In genomic region chr15:31325976-31326728, GRCh38 we compare ENCODE assay signal across 8 cellular contexts. TPM values are rescaled to one million over a fixed set of nuclear protein-coding genes. Genes with fewer than 3 reads are reported as not detected.
DNase-seq lines count a peak whose midpoint lies in the region; ATAC-seq and TF ChIP-seq lines count a peak whose summit lies in the region.

No MANE protein-coding gene starts in this region.

- peak overlapping the region; percentile 87 for H3K4me3 Mint-ChIP-seq in natural killer cell
- H3K4me3 Mint-ChIP-seq in stimulated activated naive B cell treated with anti-CD40 and anti-IgM and Interleukin-4, amounts not matched to agents 10 μg/mL and 1 μg/mL and 100 μg/mL, for 72 hours: peak overlapping the region; percentile 77 to 95

- no peaks in the 10 kb centered on the region for H3K9me3 Mint-ChIP-seq in natural killer cell
- no peaks in the 10 kb centered on the region for H3K9me3 Mint-ChIP-seq in stimulated activated naive B cell treated with anti-CD40 and anti-IgM and Interleukin-4, amounts not matched to agents 10 μg/mL and 1 μg/mL and 100 μg/mL, for 72 hours

- ATAC-seq in RWPE2 (ENCODE audit: low read depth): peak; percentile 75
- ATAC-seq in natural killer cell: peak; percentile 73 to 91 (median 75)
- ATAC-seq in stimulated activated naive B cell treated with anti-CD40 and anti-IgM and Interleukin-4, amounts not matched to agents 10 μg/mL and 1 μg/mL and 100 μg/mL, for 72 hours (replicated peaks): peak; percentile 77 to 80

- no peaks in the 10 kb centered on the region for H3K4me1 ChIP-seq in RWPE2 (ENCODE audit: insufficient read depth, poor library complexity, severe bottlenecking)

- H3K36me3 Mint-ChIP-seq in natural killer cell: no peaks in the 10 kb centered on the region
- H3K36me3 Mint-ChIP-seq in stimulated activated naive B cell treated with anti-CD40 and anti-IgM and Interleukin-4, amounts not matched to agents 10 μg/mL and 1 μg/mL and 100 μg/mL, for 72 hours: peaks cover 13 to 26% of the 10 kb centered on the region in 2 donors

- no peaks in the 10 kb centered on the region for H3K27me3 ChIP-seq in RWPE2 (ENCODE audit: insufficient read depth, poor library complexity, severe bottlenecking)

- DNase-seq in EL (peak; percentile 96), GOT3 (lab: John Stamatoyannopoulos, UW) (peak; percentile 93), Kasumi-1 (lab: John Stamatoyannopoulos, UW) (peak; percentile 59 to 70), RWPE2 (ENCODE audit: low spot score) (peak; percentile 99), fibroblast of pulmonary artery (ENCODE audit: low read depth) (peak; percentile 98), natural killer cell (peak; percentile 100)
- peak; percentile 100 for DNase-seq in activated effector memory CD4-positive, alpha-beta T cell treated with Interleukin-2 at 50 U/mL for 16 hours
- DNase-seq in stimulated activated naive B cell treated with anti-CD40 and anti-IgM and Interleukin-4, amounts not matched to agents 10 μg/mL and 1 μg/mL and 100 μg/mL, for 72 hours: peak; percentile 99

- no peak for TF ChIP-seq CTCF in RWPE2 (IDR thresholded peaks at IDR 0.05; ENCODE audit: poor library complexity, severe bottlenecking)
- no peak for TF ChIP-seq CTCF in fibroblast of pulmonary artery (IDR thresholded peaks at IDR 0.05; ENCODE audit: low read length, missing control alignments)
- TF ChIP-seq CTCF in natural killer cell (IDR thresholded peaks at IDR 0.05): no peak

- H3K36me3 ChIP-seq in RWPE2 (ENCODE audit: low read depth): 0 out of 2 replicates have a peak, but pooled peaks cover 5% of the 10 kb centered on the region

- H3K27ac Mint-ChIP-seq in natural killer cell: peak overlapping the region; percentile 80 to 93
- H3K27ac Mint-ChIP-seq in stimulated activated naive B cell treated with anti-CD40 and anti-IgM and Interleukin-4, amounts not matched to agents 10 μg/mL and 1 μg/mL and 100 μg/mL, for 72 hours: peak overlapping the region; percentile 97

- peaks cover 50% of the 10 kb centered on the region in 2 donors for H3K4me1 Mint-ChIP-seq in natural killer cell
- peaks cover 55 to 63% of the 10 kb centered on the region in 2 donors for H3K4me1 Mint-ChIP-seq in stimulated activated naive B cell treated with anti-CD40 and anti-IgM and Interleukin-4, amounts not matched to agents 10 μg/mL and 1 μg/mL and 100 μg/mL, for 72 hours

- no peaks in the 10 kb centered on the region for H3K9me3 ChIP-seq in RWPE2 (ENCODE audit: severe bottlenecking)

- intact Hi-C loops in natural killer cell (cut with micrococcal nuclease): loop anchor here (5.0 to 10.0 kb wide), 4 partner anchors 36 to 111 kb away; no protein-coding TSS in a partner anchor

- H3K27ac ChIP-seq in RWPE2 (ENCODE audit: poor library complexity, severe bottlenecking): peak overlapping the region; percentile 82

- H3K4me3 ChIP-seq in RWPE2 (ENCODE audit: severe bottlenecking) (peak overlapping the region; percentile 62), fibroblast of pulmonary artery (replicated peaks; ENCODE audit: low read depth, low read length) (peak overlapping the region; percentile 64)

- no peaks in the 10 kb centered on the region for H3K27me3 Mint-ChIP-seq in natural killer cell (ENCODE audit: low read depth in 2 of 2)
- no peaks in the 10 kb centered on the region for H3K27me3 Mint-ChIP-seq in stimulated activated naive B cell treated with anti-CD40 and anti-IgM and Interleukin-4, amounts not matched to agents 10 μg/mL and 1 μg/mL and 100 μg/mL, for 72 hours

RNA-seq across cellular contexts. Expression of gene KLF13, which starts 0.5 kb away (rescaled TPM):
- total RNA-seq in natural killer cell: 100 to 1,000 TPM; 277 to 328 (median 300) TPM

Comparison
In these comparisons a context has a peak if more than half of its experiments do, and no peak if none do; other contexts are left out.
1. Peak in every context shown above with its lines: DNase-seq, ATAC-seq, H3K4me3 ChIP-seq and H3K27ac ChIP-seq.